9 cellular contexts compared by ENCODE assay signal in genomic region chr2:55157474-55157884, GRCh38.
DNase-seq lines count a peak whose midpoint lies in the region; ATAC-seq and TF ChIP-seq lines count a peak whose summit lies in the region.
"Had no signal": no experiment of that assay in that cellular context is flagged by ENCODE, and none has a peak within 500 bp of the region (broad histone marks: within the 10 kb centered on the region; RNA-seq: fewer than 3 reads in every experiment).

No MANE protein-coding gene starts in this region.

- ATAC-seq in GM18867 (IDR thresholded peaks at IDR 0.05; ENCODE audit: unreplicated experiment) (peak; percentile 45), RWPE2 (ENCODE audit: low read depth) (peak; percentile 28; the same call in 2 of the 3 replicates)

- no peaks in the 10 kb centered on the region for H3K36me3 ChIP-seq in RWPE2 (ENCODE audit: low read depth)

- H3K27ac ChIP-seq in RWPE2 (ENCODE audit: poor library complexity, severe bottlenecking) (no peak overlapping the region), skin epidermis (peak overlapping the region in 15 of 21 experiments; percentile 8 to 92 (median 79))

- no peaks in the 10 kb centered on the region for H3K27me3 ChIP-seq in RWPE2 (ENCODE audit: insufficient read depth, poor library complexity, severe bottlenecking)

- DNase-seq in RWPE2 (ENCODE audit: low spot score): no peak
- DNase-seq in fibroblast of gingiva (ENCODE audit: low read depth): peak; percentile 40
- DNase-seq in NK-92 treated with Interleukin-12 subunit alpha and Interleukin-12 subunit beta, amount 100 ng/mL, for 24 hours (lab: John Stamatoyannopoulos, UW): no peak
- no peak for DNase-seq in NCI-H2107 (lab: John Stamatoyannopoulos, UW)
- no peak for DNase-seq in hypothalamus (lab: John Stamatoyannopoulos, UW)
- DNase-seq in NCI-H2081 treated with DMSO at 0.1 percent for 48 hours (lab: John Stamatoyannopoulos, UW): no peak
- DNase-seq: activated naive CD4-positive, alpha-beta T cell treated with anti-CD3 and anti-CD28 coated beads, Interleukin-2, amount 50 U/mL, for 16 hours had no signal

- H3K4me3 ChIP-seq in RWPE2 (ENCODE audit: severe bottlenecking): no peak overlapping the region
- H3K4me3 ChIP-seq in skin epidermis: no peak overlapping the region

- TF ChIP-seq CTCF in RWPE2 (IDR thresholded peaks at IDR 0.05; ENCODE audit: poor library complexity, severe bottlenecking): no peak

- H3K4me1 ChIP-seq in RWPE2 (ENCODE audit: insufficient read depth, poor library complexity, severe bottlenecking): peaks cover 30% of the 10 kb centered on the region

- no peaks in the 10 kb centered on the region for H3K9me3 ChIP-seq in RWPE2 (ENCODE audit: severe bottlenecking)
